Comparison of ENCODE assay signal across 1 cellular context in the genomic region with DNA sequence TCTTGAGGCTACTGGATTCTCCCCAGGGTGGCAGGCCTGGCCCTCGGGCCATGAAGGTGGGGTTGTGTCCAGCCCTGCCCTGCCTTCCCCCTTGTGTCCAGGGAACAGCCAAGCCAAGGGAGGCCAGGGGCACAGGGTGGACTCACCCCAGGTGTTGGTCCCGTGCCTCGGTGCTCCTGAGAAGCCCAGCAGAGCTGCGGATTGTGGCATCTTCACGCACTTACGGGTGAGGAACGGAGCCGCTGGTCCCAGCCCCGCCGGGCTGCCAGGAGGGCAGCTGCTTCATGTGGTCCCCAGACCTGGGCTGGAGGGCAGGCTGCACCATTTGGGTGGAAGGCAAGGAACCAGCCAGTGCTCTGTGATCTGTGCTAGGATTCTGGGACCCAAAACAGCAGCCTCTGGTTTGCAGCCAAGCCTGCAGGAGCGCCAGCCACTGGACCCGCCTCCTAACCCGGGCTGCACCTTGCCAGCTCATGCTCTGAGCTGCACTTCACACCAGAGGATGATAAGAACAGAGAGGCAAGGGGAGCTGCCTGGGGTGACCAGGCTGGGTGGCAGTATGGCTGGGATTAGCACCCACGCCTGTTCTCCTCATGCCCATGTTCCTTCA.
TF ChIP-seq lines count a peak whose summit lies in the region.

No MANE protein-coding gene starts in this region.

TF ChIP-seq in HCT116, 20 proteins besides CTCF, POLR2A, EP300 and RAD21 (continued from another document):
- TF ChIP-seq CEBPB (IDR thresholded peaks at IDR 0.05; ENCODE audit: low read depth) = no peak
- TF ChIP-seq ZFX (IDR thresholded peaks at IDR 0.05) = no peak
- TF ChIP-seq CBX3 (IDR thresholded peaks at IDR 0.05; ENCODE audit: low read depth) = no peak
- no peak for TF ChIP-seq FOSL1 (IDR thresholded peaks at IDR 0.05; ENCODE audit: low read depth)
- TF ChIP-seq ELF1 (IDR thresholded peaks at IDR 0.05; ENCODE audit: borderline replicate concordance, low read depth) = no peak
- TF ChIP-seq, protein P1, sequence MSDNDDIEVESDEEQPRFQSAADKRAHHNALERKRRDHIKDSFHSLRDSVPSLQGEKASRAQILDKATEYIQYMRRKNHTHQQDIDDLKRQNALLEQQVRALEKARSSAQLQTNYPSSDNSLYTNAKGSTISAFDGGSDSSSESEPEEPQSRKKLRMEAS (IDR thresholded peaks at IDR 0.05) = no peak
- TF ChIP-seq SIN3A (IDR thresholded peaks at IDR 0.05; ENCODE audit: low read depth) = no peak
- TF ChIP-seq YY1 (IDR thresholded peaks at IDR 0.05; ENCODE audit: extremely low read depth, insufficient replicate concordance, low read depth, low read length) = no peak
- TF ChIP-seq ZNF274 (IDR thresholded peaks at IDR 0.05; ENCODE audit: low read depth, low read length) = no peak
- no peak for TF ChIP-seq EZH2phosphoT487 (IDR thresholded peaks at IDR 0.05; ENCODE audit: borderline replicate concordance)
- no peak for TF ChIP-seq JUND (IDR thresholded peaks at IDR 0.05)
- TF ChIP-seq, protein P2, sequence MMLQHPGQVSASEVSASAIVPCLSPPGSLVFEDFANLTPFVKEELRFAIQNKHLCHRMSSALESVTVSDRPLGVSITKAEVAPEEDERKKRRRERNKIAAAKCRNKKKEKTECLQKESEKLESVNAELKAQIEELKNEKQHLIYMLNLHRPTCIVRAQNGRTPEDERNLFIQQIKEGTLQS (IDR thresholded peaks at IDR 0.05) = no peak
